Comparison of ENCODE assay signal across 9 cellular contexts in genomic region chr6:53679446-53679933, GRCh38. TPM values are rescaled to one million over a fixed set of nuclear protein-coding genes. Genes with fewer than 3 reads are reported as not detected.
A peak's percentile ranks its signal among the peaks of the same experiment; 100 is the strongest.
DNase-seq lines count a peak whose midpoint lies in the region; ATAC-seq, FAIRE-seq and TF ChIP-seq lines count a peak whose summit lies in the region.
"Had no signal": no experiment of that assay in that cellular context is flagged by ENCODE, and none has a peak within 500 bp of the region (broad histone marks: within the 10 kb centered on the region; RNA-seq: fewer than 3 reads in every experiment).

No MANE protein-coding gene starts in this region.

- peak; percentile 42 for TF ChIP-seq CTCF in astrocyte (IDR thresholded peaks at IDR 0.05; ENCODE audit: insufficient read depth, low read depth, low read length)
- TF ChIP-seq CTCF in ascending aorta (IDR thresholded peaks at IDR 0.05): peak in 1 of 3 experiments; percentile 14

- H3K4me3 Mint-ChIP-seq in astrocyte (ENCODE audit: unreplicated experiment): no peak overlapping the region
- no peak overlapping the region for H3K4me3 Mint-ChIP-seq in immature natural killer cell
- H3K4me3 Mint-ChIP-seq: activated naive CD4-positive, alpha-beta T cell treated with anti-CD3 and anti-CD28 coated beads, Interleukin-2, amount 50 U/mL, for 24 hours had no signal

- H3K4me1 ChIP-seq in astrocyte (ENCODE audit: insufficient read depth, low read length) (no peaks in the 10 kb centered on the region), ascending aorta (no peaks in the 10 kb centered on the region)

- H3K27me3 Mint-ChIP-seq in astrocyte (ENCODE audit: low read depth, unreplicated experiment) (peaks cover 11% of the 10 kb centered on the region), immature natural killer cell (ENCODE audit: low read depth in 3 of 3) (peaks cover 1 to 5% (median 2%) of the 10 kb centered on the region in 3 donors)
- H3K27me3 Mint-ChIP-seq: activated naive CD4-positive, alpha-beta T cell treated with anti-CD3 and anti-CD28 coated beads, Interleukin-2, amount 50 U/mL, for 24 hours had no signal

- no peaks in the 10 kb centered on the region for H3K79me2 ChIP-seq in astrocyte (ENCODE audit: insufficient read depth, low read length)

- no peak overlapping the region for H3K4me2 ChIP-seq in astrocyte (ENCODE audit: low read length)

- no peak overlapping the region for H2AFZ ChIP-seq in astrocyte (ENCODE audit: low read depth, low read length)

- H3K27ac Mint-ChIP-seq in astrocyte (ENCODE audit: unreplicated experiment) (no peak overlapping the region), immature natural killer cell (peak overlapping the region in 1 of 6 donors; percentile 30)
- H3K27ac Mint-ChIP-seq: activated naive CD4-positive, alpha-beta T cell treated with anti-CD3 and anti-CD28 coated beads, Interleukin-2, amount 50 U/mL, for 24 hours had no signal

- H3K9me3 ChIP-seq in astrocyte (ENCODE audit: insufficient read depth, low read depth, low read length) (no peaks in the 10 kb centered on the region), ascending aorta (no peaks in the 10 kb centered on the region)

- H3K36me3 ChIP-seq in astrocyte (ENCODE audit: insufficient read depth, low read length): no peaks in the 10 kb centered on the region
- H3K36me3 ChIP-seq in ascending aorta: no peaks in the 10 kb centered on the region

- ATAC-seq in GM21526 (IDR thresholded peaks at IDR 0.05; ENCODE audit: low FRiP score, unreplicated experiment): no peak

- no peaks in the 10 kb centered on the region for H4K20me1 ChIP-seq in astrocyte (ENCODE audit: insufficient read depth, low read length)

- intact Hi-C loops in ascending aorta (cut with DNase I): no loop called here

- H3K9me3 Mint-ChIP-seq in astrocyte (ENCODE audit: unreplicated experiment) (no peaks in the 10 kb centered on the region), immature natural killer cell (no peaks in the 10 kb centered on the region)
- H3K9me3 Mint-ChIP-seq: activated naive CD4-positive, alpha-beta T cell treated with anti-CD3 and anti-CD28 coated beads, Interleukin-2, amount 50 U/mL, for 24 hours had no signal

- H3K9ac ChIP-seq in astrocyte (ENCODE audit: low read length): no peak overlapping the region

- no peaks in the 10 kb centered on the region for H3K27me3 ChIP-seq in astrocyte (ENCODE audit: insufficient read depth, low read length)
- no peaks in the 10 kb centered on the region for H3K27me3 ChIP-seq in ascending aorta

- no peaks in the 10 kb centered on the region for H3K36me3 Mint-ChIP-seq in astrocyte (ENCODE audit: low read depth, unreplicated experiment)
- no peaks in the 10 kb centered on the region for H3K36me3 Mint-ChIP-seq in immature natural killer cell
- H3K36me3 Mint-ChIP-seq: activated naive CD4-positive, alpha-beta T cell treated with anti-CD3 and anti-CD28 coated beads, Interleukin-2, amount 50 U/mL, for 24 hours had no signal

- DNase-seq in NCI-H2171 treated with DMSO at 0.1 percent for 48 hours (lab: John Stamatoyannopoulos, UW): peak; percentile 24
- DNase-seq in NCI-H2171 (lab: John Stamatoyannopoulos, UW): no peak
- peak; percentile 11 for DNase-seq in HS-5 (ENCODE audit: low read depth)
- peak; percentile 30 for DNase-seq in astrocyte (ENCODE audit: low read depth)
- DNase-seq in immature natural killer cell: peak; percentile 14 to 43 (median 34)
- no peak for DNase-seq in NOMO-1 treated with DMSO at 0.1 percent for 48 hours (lab: John Stamatoyannopoulos, UW; ENCODE audit: unreplicated experiment)
- DNase-seq in ascending aorta (ENCODE audit: low spot score in 2 of 2): no peak

- H3K27ac ChIP-seq in astrocyte (ENCODE audit: low read depth, low read length) (no peak overlapping the region), ascending aorta (no peak overlapping the region)

- H3K4me3 ChIP-seq in astrocyte (ENCODE audit: insufficient read depth, low read depth, low read length) (no peak overlapping the region), ascending aorta (no peak overlapping the region)

- no peak for FAIRE-seq in astrocyte (lab: Jason Lieb, UNC)

- H3K4me1 Mint-ChIP-seq in astrocyte (ENCODE audit: low read depth, unreplicated experiment): no peaks in the 10 kb centered on the region
- H3K4me1 Mint-ChIP-seq in immature natural killer cell: no peaks in the 10 kb centered on the region
- H3K4me1 Mint-ChIP-seq: activated naive CD4-positive, alpha-beta T cell treated with anti-CD3 and anti-CD28 coated beads, Interleukin-2, amount 50 U/mL, for 24 hours had no signal

RNA-seq across cellular contexts. Expression of gene KLHL31, which starts 13.9 kb away (rescaled TPM):
- 0.19 and 0.36 TPM in 2 replicates for total RNA-seq in astrocyte
- polyA plus RNA-seq in immature natural killer cell: not detected
- total RNA-seq in ascending aorta: 0.21 TPM

Comparison
In these comparisons a context has a peak if more than half of its experiments do, and no peak if none do; other contexts are left out.
1. DNase-seq: peak in NCI-H2171 treated with DMSO at 0.1 percent for 48 hours (single experiment), HS-5 (single experiment), astrocyte (single experiment) and immature natural killer cell (3 of 3); none in NCI-H2171 (single experiment), NOMO-1 treated with DMSO at 0.1 percent for 48 hours (single experiment) and ascending aorta (0 of 2).